22 cellular contexts compared by ENCODE assay signal in the genomic region with DNA sequence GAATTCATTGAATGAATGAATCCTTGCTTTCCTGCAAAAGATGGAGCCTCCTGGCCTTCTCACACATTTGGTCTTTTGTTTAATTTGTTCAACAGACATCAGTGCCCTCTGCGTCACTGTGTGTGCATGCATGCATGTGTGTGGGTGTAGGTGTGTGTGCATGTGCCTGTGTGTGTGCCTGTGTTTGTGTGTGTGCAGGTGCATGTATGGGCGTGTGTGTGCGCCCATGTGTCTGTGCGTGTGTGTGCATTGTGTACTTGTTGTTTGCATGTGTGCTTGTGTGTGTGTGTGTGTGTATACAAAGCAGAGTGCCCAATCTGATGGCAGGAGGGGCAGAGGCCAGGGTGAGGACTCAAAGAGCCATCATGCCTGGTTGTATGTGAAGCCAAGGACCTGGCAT. TPM values are rescaled to one million over a fixed set of nuclear protein-coding genes. Genes with fewer than 3 reads are reported as not detected.
DNase-seq lines count a peak whose midpoint lies in the region; ATAC-seq, FAIRE-seq and TF ChIP-seq lines count a peak whose summit lies in the region.
"Had no signal": no experiment of that assay in that cellular context is flagged by ENCODE, and none has a peak within 500 bp of the region (broad histone marks: within the 10 kb centered on the region; RNA-seq: fewer than 3 reads in every experiment).

No MANE protein-coding gene starts in this region.

- H3K56ac ChIP-seq in IMR-90 (ENCODE audit: extremely low read depth, insufficient read depth, low read length), result no peak overlapping the region
- no peak overlapping the region for H3K56ac ChIP-seq in H1 (replicated peaks; ENCODE audit: insufficient read length, low read depth, low read length)

- H3K9me3 Mint-ChIP-seq in T-helper 2 cell treated with Interferon-gamma antibody and Interleukin-4, amounts not matched to agents 5 μg/mL and 100 μg/mL, for 36 hours, result no peaks in the 10 kb centered on the region
- H3K9me3 Mint-ChIP-seq: CD14-positive monocyte; CD4-positive, alpha-beta memory T cell had no signal

- H3K23ac ChIP-seq in IMR-90 (ENCODE audit: low read depth, low read length) (no peak overlapping the region), H1 (ENCODE audit: insufficient read length) (no peak overlapping the region), neuronal stem cell (ENCODE audit: low read depth, low read length, poor library complexity) (peak overlapping the region; percentile 83)

- peaks cover 2% of the 10 kb centered on the region for H3K27me3 Mint-ChIP-seq in T-helper 2 cell treated with Interferon-gamma antibody and Interleukin-4, amounts not matched to agents 5 μg/mL and 100 μg/mL, for 36 hours (ENCODE audit: low read depth)
- H3K27me3 Mint-ChIP-seq: CD4-positive, alpha-beta memory T cell had no signal

- dilution Hi-C loops in IMR-90 (cut with HindIII; ENCODE audit: low sequenced_read_pairs, unreplicated experiment), result no loop called here

- H3K27ac Mint-ChIP-seq in T-helper 2 cell treated with Interferon-gamma antibody and Interleukin-4, amounts not matched to agents 5 μg/mL and 100 μg/mL, for 36 hours, result no peak overlapping the region

- H3K79me1 ChIP-seq in IMR-90 (ENCODE audit: low read depth in 1 of 2, low read length in 2 of 2) (no peaks in the 10 kb centered on the region), H1 (ENCODE audit: low read depth, low read length) (no peaks in the 10 kb centered on the region), neuronal stem cell (ENCODE audit: low read depth, low read length) (peaks cover 1% of the 10 kb centered on the region)

- H2BK15ac ChIP-seq in IMR-90 (ENCODE audit: low read depth, low read length) (no peak overlapping the region), H1 (ENCODE audit: low read length) (no peak overlapping the region), neuronal stem cell (ENCODE audit: low read length) (no peak overlapping the region)

- TF ChIP-seq EP300 in H1 (IDR thresholded peaks at IDR 0.05; ENCODE audit: borderline replicate concordance in 1 of 2, low read depth in 2 of 2, low read length in 2 of 2), result no peak

- H2AFZ ChIP-seq in IMR-90 (replicated peaks; ENCODE audit: low read length, poor library complexity) (peak overlapping the region; percentile 26), H1 (ENCODE audit: low read length) (no peak overlapping the region), neuronal stem cell (ENCODE audit: low read length) (no peak overlapping the region), PC-9 (no peak overlapping the region)

- no peak overlapping the region for H3K4me2 ChIP-seq in IMR-90 (ENCODE audit: low read depth, low read length)
- no peak overlapping the region for H3K4me2 ChIP-seq in H1 (ENCODE audit: insufficient read depth in 1 of 2, low read depth in 2 of 2, low read length in 2 of 2)
- H3K4me2 ChIP-seq in neuronal stem cell (ENCODE audit: insufficient read depth, low read length, poor library complexity, severe bottlenecking), result no peak overlapping the region
- no peak overlapping the region for H3K4me2 ChIP-seq in PC-9
- H3K4me2 ChIP-seq: BLaER1 had no signal

- H3K9me1 ChIP-seq in IMR-90 (ENCODE audit: insufficient read depth, low read length), result no peaks in the 10 kb centered on the region

- H3K4me3 ChIP-seq in IMR-90 (ENCODE audit: insufficient read depth, low read depth, low read length) (no peak overlapping the region), H1 (ENCODE audit: extremely low read depth in 1 of 4, insufficient read depth in 2 of 4, low read depth in 3 of 4, low read length in 4 of 4) (no peak overlapping the region), neuronal stem cell (ENCODE audit: low read length in 2 of 2) (peak overlapping the region in 1 of 2 donors; percentile 51), PC-9 (no peak overlapping the region)
- H3K4me3 ChIP-seq: BLaER1, HAP-1 had no signal

- no peaks in the 10 kb centered on the region for H3K9me3 ChIP-seq in IMR-90 (ENCODE audit: control insufficient read depth, insufficient read depth, low read length)
- no peaks in the 10 kb centered on the region for H3K9me3 ChIP-seq in H1 (ENCODE audit: insufficient read depth in 2 of 2, low read depth in 1 of 2, low read length in 1 of 2)
- no peaks in the 10 kb centered on the region for H3K9me3 ChIP-seq in neuronal stem cell (replicated peaks in 1 of 2; ENCODE audit: control insufficient read depth in 2 of 2, insufficient read depth in 1 of 2, low read depth in 1 of 2, low read length in 2 of 2)
- H3K9me3 ChIP-seq in PC-9 (ENCODE audit: insufficient read depth, low read depth), result no peaks in the 10 kb centered on the region
- H3K9me3 ChIP-seq: BLaER1, HAP-1 had no signal

- H3K79me2 ChIP-seq in H1 (ENCODE audit: control insufficient read depth in 1 of 2, insufficient read depth in 2 of 2, low read length in 2 of 2) (no peaks in the 10 kb centered on the region), PC-9 (ENCODE audit: low read depth) (no peaks in the 10 kb centered on the region)

- no peak overlapping the region for H2BK5ac ChIP-seq in IMR-90 (ENCODE audit: low read depth, low read length, poor library complexity, severe bottlenecking)
- no peak overlapping the region for H2BK5ac ChIP-seq in H1 (ENCODE audit: low read depth, low read length)
- no peak overlapping the region for H2BK5ac ChIP-seq in neuronal stem cell (ENCODE audit: low read length)

- H3K14ac ChIP-seq in IMR-90 (replicated peaks; ENCODE audit: low read depth, low read length) (no peak overlapping the region), H1 (ENCODE audit: insufficient read length) (no peak overlapping the region), neuronal stem cell (ENCODE audit: low read length) (no peak overlapping the region)

- H2BK120ac ChIP-seq in IMR-90 (ENCODE audit: low read depth, low read length), result no peak overlapping the region
- H2BK120ac ChIP-seq in H1 (replicated peaks; ENCODE audit: low read depth, low read length), result no peak overlapping the region
- no peak overlapping the region for H2BK120ac ChIP-seq in neuronal stem cell (ENCODE audit: low read depth, low read length)

- H3K4me1 Mint-ChIP-seq in T-helper 2 cell treated with Interferon-gamma antibody and Interleukin-4, amounts not matched to agents 5 μg/mL and 100 μg/mL, for 36 hours (ENCODE audit: low read depth), result no peaks in the 10 kb centered on the region
- H3K4me1 Mint-ChIP-seq: CD14-positive monocyte had no signal

- intact Hi-C loops in IMR-90 (cut with micrococcal nuclease) (no loop called here), PC-9 (cut with micrococcal nuclease; ENCODE audit: unreplicated experiment) (no loop called here)

- H4K91ac ChIP-seq in IMR-90 (ENCODE audit: insufficient read depth, low read depth, low read length) (no peak overlapping the region), H1 (replicated peaks; ENCODE audit: insufficient read length, low read length) (no peak overlapping the region), neuronal stem cell (ENCODE audit: low read depth, low read length, poor library complexity) (no peak overlapping the region)

- TF ChIP-seq POLR2A in GM12891 (IDR thresholded peaks at IDR 0.05; ENCODE audit: low read depth, low read length) (no peak), IMR-90 (IDR thresholded peaks at IDR 0.05; ENCODE audit: low read depth, low read length) (no peak), H1 (IDR thresholded peaks at IDR 0.05; ENCODE audit: control extremely low read depth in 1 of 2, low read depth in 2 of 2, low read length in 2 of 2) (no peak)

- H3K27me3 ChIP-seq in IMR-90 (ENCODE audit: control insufficient read depth, insufficient read depth, low read length) (peaks cover 57% of the 10 kb centered on the region), H1 (replicated peaks in 1 of 4; ENCODE audit: control insufficient read depth in 3 of 4, extremely low read depth in 1 of 4, insufficient read depth in 3 of 4, low read length in 3 of 4) (peaks cover 0 to 2% (median 0%) of the 10 kb centered on the region in 4 experiments; a peak in 1 of 7 replicates), neuronal stem cell (ENCODE audit: control insufficient read depth in 3 of 3, insufficient read depth in 3 of 3, low read depth in 1 of 3, low read length in 3 of 3) (peaks cover 0 to 48% (median 0%) of the 10 kb centered on the region in 3 experiments), PC-9 (ENCODE audit: insufficient read depth, low read depth) (no peaks in the 10 kb centered on the region)
- H3K27me3 ChIP-seq: BLaER1 had no signal

- BruUV-seq in IMR-90 (replicated peaks; lab: Mats Ljungman, UMichigan), result no TSS peak
- no TSS peak for BruUV-seq in PC-9 (replicated peaks; lab: Mats Ljungman, UMichigan)

- H3K9me2 ChIP-seq in PC-9 (ENCODE audit: insufficient read depth), result no peaks in the 10 kb centered on the region

- TF ChIP-seq RAD21 in IMR-90 (IDR thresholded peaks at IDR 0.05; ENCODE audit: low read length), result no peak
- no peak for TF ChIP-seq RAD21 in H1 (IDR thresholded peaks at IDR 0.05 in 1 of 2, conservative IDR thresholded peaks at IDR 0.05 in 1 of 2; ENCODE audit: low read depth in 2 of 2, low read length in 2 of 2)

- H3K36me3 ChIP-seq in IMR-90 (ENCODE audit: control insufficient read depth, insufficient read depth, low read length) (no peaks in the 10 kb centered on the region), H1 (ENCODE audit: control insufficient read depth in 2 of 4, insufficient read depth in 4 of 4, low read length in 3 of 4) (no peaks in the 10 kb centered on the region; a peak in 1 of 8 replicates), neuronal stem cell (replicated peaks in 1 of 2; ENCODE audit: control insufficient read depth in 2 of 2, insufficient read depth in 2 of 2, low read length in 2 of 2) (no peaks in the 10 kb centered on the region), PC-9 (ENCODE audit: low read depth) (no peaks in the 10 kb centered on the region)
- H3K36me3 ChIP-seq: BLaER1, HAP-1 had no signal

- H2AK5ac ChIP-seq in IMR-90 (ENCODE audit: low read depth, low read length) (no peak overlapping the region), H1 (ENCODE audit: low read depth, low read length) (peak overlapping the region; percentile 88; the same call in 1 of the 2 replicates), neuronal stem cell (ENCODE audit: low read depth, low read length) (no peak overlapping the region)

- TF ChIP-seq CTCF in IMR-90 (conservative IDR thresholded peaks at IDR 0.05; ENCODE audit: low read depth, low read length), result no peak
- TF ChIP-seq CTCF in H1 (IDR thresholded peaks at IDR 0.05; ENCODE audit: control extremely low read depth in 1 of 3, insufficient read depth in 1 of 3, low read depth in 1 of 3, low read length in 3 of 3), result no peak
- TF ChIP-seq CTCF in PC-9 (conservative IDR thresholded peaks at IDR 0.05), result no peak

- no peaks in the 10 kb centered on the region for H3K36me3 Mint-ChIP-seq in T-helper 2 cell treated with Interferon-gamma antibody and Interleukin-4, amounts not matched to agents 5 μg/mL and 100 μg/mL, for 36 hours (ENCODE audit: low read depth)
- H3K36me3 Mint-ChIP-seq: CD14-positive monocyte; CD4-positive, alpha-beta memory T cell had no signal

- H2BK12ac ChIP-seq in H1 (ENCODE audit: low read depth, low read length) (no peak overlapping the region), neuronal stem cell (ENCODE audit: low read length) (peak overlapping the region; percentile 24)

- H3K4ac ChIP-seq in IMR-90 (ENCODE audit: low read depth, low read length), result no peak overlapping the region
- no peak overlapping the region for H3K4ac ChIP-seq in H1 (replicated peaks; ENCODE audit: insufficient read length, low read depth, low read length)
- H3K4ac ChIP-seq in neuronal stem cell (ENCODE audit: low read length), result no peak overlapping the region

- H4K5ac ChIP-seq in IMR-90 (ENCODE audit: low read depth, low read length) (no peak overlapping the region), H1 (ENCODE audit: insufficient read length, low read depth, low read length) (no peak overlapping the region)

- peak; percentile 55 for FAIRE-seq in GM12891 (lab: Jason Lieb, UNC)
- FAIRE-seq in H1 (lab: Jason Lieb, UNC), result no peak

- CTCF ChIA-PET in IMR-90 (lab: Yijun Ruan, JAX) (no interaction called here), H1 (lab: Charles Lee; ENCODE audit: partially characterized antibody) (interaction anchor here (0.5 to 1.5 kb wide), 6 partner anchors 13 to 778 kb away, joined by 3 to 5 read pairs (median 4); no protein-coding TSS in a partner anchor), PC-9 (lab: Charles Lee) (no interaction called here)

- no peak overlapping the region for H2BK20ac ChIP-seq in IMR-90 (ENCODE audit: low read depth, low read length)
- no peak overlapping the region; the same call in 1 of the 2 replicates for H2BK20ac ChIP-seq in H1 (ENCODE audit: low read length)

- H4K20me1 ChIP-seq in IMR-90 (ENCODE audit: insufficient read depth, low read length) (no peaks in the 10 kb centered on the region), H1 (replicated peaks in 1 of 2; ENCODE audit: control insufficient read depth in 1 of 2, insufficient read depth in 2 of 2, low read length in 2 of 2) (no peaks in the 10 kb centered on the region), PC-9 (ENCODE audit: insufficient read depth) (no peaks in the 10 kb centered on the region)
- H4K20me1 ChIP-seq: BLaER1 had no signal

- POLR2A ChIA-PET in IMR-90 (lab: Charles Lee; ENCODE audit: unreplicated experiment) (no interaction called here), H1 (lab: Charles Lee; ENCODE audit: partially characterized antibody) (interaction anchor here (1.8 kb wide), 1 partner anchor 9 kb away, joined by 4 read pairs; no protein-coding TSS in a partner anchor), PC-9 (lab: Charles Lee; ENCODE audit: unreplicated experiment) (no interaction called here)

- no peak for DNase-seq in GM12891 (ENCODE audit: insufficient read length, low spot score)
- DNase-seq in IMR-90, result no peak
- no peak for DNase-seq in H1 (ENCODE audit: low read depth in 1 of 2, low spot score in 2 of 2)
- DNase-seq in neuronal stem cell (ENCODE audit: low spot score), result no peak
- DNase-seq in T-helper 2 cell treated with Interferon-gamma antibody and Interleukin-4, amounts not matched to agents 5 μg/mL and 100 μg/mL, for 36 hours (ENCODE audit: low spot score), result no peak
- no peak for DNase-seq in NCI-H1417 treated with DMSO at 0.1 percent for 48 hours (lab: John Stamatoyannopoulos, UW)
- DNase-seq in PC-9, result no peak
- DNase-seq: 8988T; CD4-positive, alpha-beta memory T cell; DMS153; DMS79; GDM1 had no signal

- no peak overlapping the region for H3K27ac ChIP-seq in IMR-90 (ENCODE audit: insufficient read depth, low read length)
- H3K27ac ChIP-seq in H1 (ENCODE audit: low read depth, low read length), result no peak overlapping the region
- H3K27ac ChIP-seq in neuronal stem cell (replicated peaks; ENCODE audit: low read length), result no peak overlapping the region
- H3K27ac ChIP-seq in PC-9, result no peak overlapping the region
- H3K27ac ChIP-seq: BLaER1, HL-60 had no signal

- 87% methylated on average over 3 of the region's 4 CpGs; no CpG with 5 or more reads in 1 of the 2 experiments for WGBS in IMR-90 (ENCODE audit: extremely low coverage in 2 of 2, insufficient read length in 1 of 2), 2 experiments
- WGBS in H1 (ENCODE audit: extremely low coverage in 1 of 2, insufficient coverage in 1 of 2, insufficient read length in 1 of 2, insufficient replicate concordance in 2 of 2, low coverage in 1 of 2, low lambda C conversion rate in 2 of 2, missing lambda C conversion rate in 1 of 2), 2 experiments, result 75% methylated on average over 4 of the region's 4 CpGs; no CpG with 5 or more reads in 1 of the 2 experiments
- no CpG with 5 or more reads among the region's 4 CpGs for WGBS in neuronal stem cell (ENCODE audit: extremely low coverage in 2 of 2, insufficient read length in 2 of 2, insufficient replicate concordance in 1 of 2), 2 donors

- H4K8ac ChIP-seq in IMR-90 (ENCODE audit: low read depth in 2 of 2, low read length in 2 of 2), result no peak overlapping the region
- H4K8ac ChIP-seq in H1 (ENCODE audit: extremely low read depth, insufficient read depth, low read length), result no peak overlapping the region
- H4K8ac ChIP-seq in neuronal stem cell (ENCODE audit: low read depth, low read length), result no peak overlapping the region

- in situ Hi-C loops in IMR-90 (cut with MboI; ENCODE audit: low sequenced_read_pairs), result no loop called here

- H3K4me1 ChIP-seq in IMR-90 (ENCODE audit: control insufficient read depth, insufficient read depth, low read length) (peaks cover 6% of the 10 kb centered on the region; the same call in 1 of the 2 replicates), H1 (replicated peaks in 1 of 4; ENCODE audit: control insufficient read depth in 3 of 4, insufficient read depth in 4 of 4, low read length in 3 of 4) (peaks cover 0 to 6% (median 3%) of the 10 kb centered on the region in 4 experiments; a peak in 3 of 7 replicates), neuronal stem cell (ENCODE audit: control insufficient read depth in 2 of 2, insufficient read depth in 1 of 2, low read depth in 1 of 2, low read length in 2 of 2) (peaks cover 6% of the 10 kb centered on the region in 2 donors), PC-9 (replicated peaks; ENCODE audit: insufficient read depth) (0 out of 2 replicates have a peak, but pooled peaks cover 9% of the 10 kb centered on the region)
- H3K4me1 ChIP-seq: HAP-1 had no signal

- no peak overlapping the region for H2AK9ac ChIP-seq in IMR-90 (replicated peaks; ENCODE audit: low read depth, low read length, poor library complexity)

- no peak overlapping the region for H3K4me3 Mint-ChIP-seq in T-helper 2 cell treated with Interferon-gamma antibody and Interleukin-4, amounts not matched to agents 5 μg/mL and 100 μg/mL, for 36 hours
- H3K4me3 Mint-ChIP-seq: CD14-positive monocyte; CD4-positive, alpha-beta memory T cell had no signal

- H3K18ac ChIP-seq in IMR-90 (ENCODE audit: low read depth, low read length) (no peak overlapping the region), H1 (ENCODE audit: extremely low read depth, low read length) (no peak overlapping the region), neuronal stem cell (ENCODE audit: low read length) (no peak overlapping the region)

- H3F3A ChIP-seq in PC-9 (ENCODE audit: insufficient read depth, low read depth), result no peaks in the 10 kb centered on the region

- H3K9ac ChIP-seq in IMR-90 (ENCODE audit: low read depth, low read length) (no peak overlapping the region), H1 (replicated peaks in 1 of 4; ENCODE audit: extremely low read depth in 1 of 4, low read depth in 3 of 4, low read length in 3 of 4) (no peak overlapping the region), neuronal stem cell (ENCODE audit: low read depth, low read length, poor library complexity) (peak overlapping the region; percentile 63)
- H3K9ac ChIP-seq: BLaER1 had no signal

- ATAC-seq in IMR-90 (ENCODE audit: low read depth) (no peak), GM19455 (IDR thresholded peaks at IDR 0.05; ENCODE audit: unreplicated experiment) (no peak)

- no peaks in the 10 kb centered on the region for H3K23me2 ChIP-seq in H1 (ENCODE audit: low read depth, low read length)

RNA-seq across cellular contexts. Expression of a gene that starts 36.0 kb away (rescaled TPM):
- not detected for polyA plus RNA-seq in GM12891 (2012; ENCODE audit: low read depth, missing spikeins)
- not detected in 2 replicates for total RNA-seq in IMR-90 (2012; rRNA removed)
- polyA plus RNA-seq in IMR-90 (2012; rRNA removed), result 0.10 TPM in 1 of 2 replicates, not detected in the other
- polyA plus RNA-seq in IMR-90 (2012; cell fraction: cytosol; rRNA removed), result not detected in 2 replicates
- polyA plus RNA-seq in IMR-90 (2012; cell fraction: nucleus; rRNA removed; ENCODE audit: low replicate concordance), result 0.05 and 0.06 TPM in 2 replicates
- not detected in 2 replicates for total RNA-seq in H1 (2021; fragmentation: NEBNext Ultra II Directional; extraction: Animal tissue kit (Norgen Biotek cat#: 25700))
- polyA plus RNA-seq in H1 (2011; rRNA removed), result 0.03 and 0.08 TPM in 2 replicates
- polyA plus RNA-seq in H1 (2011; cell fraction: cytosol; rRNA removed), result 0.06 TPM
- polyA plus RNA-seq in H1 (2011; cell fraction: nucleus; rRNA removed), result 0.26 TPM
- 0.06 to 0.12 TPM in 2 of 4 replicates, not detected in the others for polyA plus RNA-seq in H1 (2012, experiment 1 of 2)
- polyA plus RNA-seq in H1 (2012, experiment 2 of 2), result not detected
- 0.08 TPM for polyA plus RNA-seq in H1 (2013, experiment 1 of 2)
- polyA plus RNA-seq in H1 (2013, experiment 2 of 2), result 0.02 TPM
- polyA minus RNA-seq in H1 (2011; rRNA and poly(A)+ RNA removed), result 0.06 and 0.22 TPM in 2 replicates
- not detected for polyA minus RNA-seq in H1 (2011; cell fraction: cytosol; rRNA and poly(A)+ RNA removed)
- 0.40 TPM for polyA minus RNA-seq in H1 (2011; cell fraction: nucleus; rRNA and poly(A)+ RNA removed)
- polyA plus RNA-seq in neuronal stem cell (2013, experiment 1 of 2), result 0.21 TPM
- polyA plus RNA-seq in neuronal stem cell (2013, experiment 2 of 2), result 0.18 TPM
- 0.08 TPM in 1 of 2 replicates, not detected in the other for total RNA-seq in PC-9 (2021)
- total RNA-seq: A673, Daoy, H4, HT1080 had no signal
- polyA plus RNA-seq: AG04450; CD14-positive monocyte; CD4-positive, alpha-beta memory T cell had no signal

RNA-seq across cellular contexts. Expression of a gene that starts 52.6 kb away (rescaled TPM):
- 12.7 TPM for polyA plus RNA-seq in GM12891 (2012; ENCODE audit: low read depth, missing spikeins)
- 4.7 and 5.6 TPM in 2 replicates for total RNA-seq in IMR-90 (2012; rRNA removed)
- 13.3 and 16.6 TPM in 2 replicates for polyA plus RNA-seq in IMR-90 (2012; rRNA removed)
- 11.4 and 18.6 TPM in 2 replicates for polyA plus RNA-seq in IMR-90 (2012; cell fraction: cytosol; rRNA removed)
- polyA plus RNA-seq in IMR-90 (2012; cell fraction: nucleus; rRNA removed; ENCODE audit: low replicate concordance), result 34.9 and 65.6 TPM in 2 replicates
- total RNA-seq in H1 (2021; fragmentation: NEBNext Ultra II Directional; extraction: Animal tissue kit (Norgen Biotek cat#: 25700)), result 23.5 and 23.7 TPM in 2 replicates
- polyA plus RNA-seq in H1 (2011; rRNA removed), result 15.3 and 24.9 TPM in 2 replicates
- polyA plus RNA-seq in H1 (2011; cell fraction: cytosol; rRNA removed), result 11.7 TPM
- 37.7 TPM for polyA plus RNA-seq in H1 (2011; cell fraction: nucleus; rRNA removed)
- polyA plus RNA-seq in H1 (2012, experiment 1 of 2), result 18.6 to 23.1 TPM (median 21.2 TPM) in 4 replicates
- polyA plus RNA-seq in H1 (2012, experiment 2 of 2), result 15.5 TPM
- polyA plus RNA-seq in H1 (2013, experiment 1 of 2), result 16.7 TPM
- polyA plus RNA-seq in H1 (2013, experiment 2 of 2), result 18.6 TPM
- polyA minus RNA-seq in H1 (2011; rRNA and poly(A)+ RNA removed), result 8.1 and 8.9 TPM in 2 replicates
- 14.1 TPM for polyA minus RNA-seq in H1 (2011; cell fraction: cytosol; rRNA and poly(A)+ RNA removed)
- 14.4 TPM for polyA minus RNA-seq in H1 (2011; cell fraction: nucleus; rRNA and poly(A)+ RNA removed)
- 27.2 TPM for polyA plus RNA-seq in neuronal stem cell (2013, experiment 1 of 2)
- polyA plus RNA-seq in neuronal stem cell (2013, experiment 2 of 2), result 27.3 TPM
- 40.9 and 44.0 TPM in 2 replicates for total RNA-seq in PC-9 (2021)
